In the genomic region with DNA sequence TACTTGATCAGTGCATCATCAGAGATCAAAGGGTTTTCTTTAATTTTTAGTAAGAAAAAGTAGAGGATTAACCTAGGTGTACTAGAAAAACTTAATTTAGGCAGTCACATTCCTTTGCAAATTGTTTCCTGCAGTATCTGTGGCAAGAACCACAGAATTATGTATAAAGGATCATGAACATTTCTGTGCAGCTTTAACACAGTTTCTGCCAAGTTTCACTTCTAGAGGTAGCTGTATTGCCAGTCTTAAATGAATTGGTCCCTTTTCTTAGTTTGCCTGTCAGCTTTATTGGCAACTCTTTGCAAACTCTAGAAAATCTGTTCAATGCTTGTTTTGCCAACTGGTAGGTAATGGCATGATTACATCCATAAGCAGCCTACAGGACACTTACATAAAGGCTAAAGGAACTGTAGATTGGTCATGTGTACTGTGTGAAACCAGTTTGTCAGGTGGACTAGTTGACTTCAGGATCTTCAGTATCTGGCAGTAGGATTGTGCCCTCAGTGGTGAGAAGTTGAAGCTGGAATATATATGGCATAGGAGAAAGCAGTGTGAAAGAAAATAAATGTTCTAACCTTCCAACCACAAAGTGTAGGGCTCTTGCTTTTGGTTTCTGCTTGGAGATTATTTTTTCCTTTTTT, we compare ENCODE assay signal across 22 cellular contexts.
"Had no signal": no experiment of that assay in that cellular context is flagged by ENCODE, and none has a peak within 500 bp of the region (broad histone marks: within the 10 kb centered on the region; RNA-seq: fewer than 3 reads in every experiment).

No MANE protein-coding gene starts in this region.

- H2AFZ ChIP-seq: hepatocyte had no signal

- H3K79me2 ChIP-seq: hepatocyte had no signal

- DNase-seq: activated T-cell treated with anti-CD3 and anti-CD28 coated beads, Interleukin-2, amount 50 U/mL, for 24 hours; aorta; cortex of kidney; erythroblast; foreskin melanocyte; immature natural killer cell; kidney glomerular epithelial cell; ovary; right cardiac atrium; stimulated activated CD4-positive, alpha-beta T cell treated with anti-CD3 and anti-CD28 coated beads, Interleukin-4, amount 100 ng/mL, for 24 hours; stimulated activated naive CD4-positive, alpha-beta T cell treated with Interleukin-2 at 50 U/mL for 16 hours had no signal

- H3K27ac Mint-ChIP-seq: activated naive CD4-positive, alpha-beta T cell treated with anti-CD3 and anti-CD28 coated beads, Interleukin-2, amount 50 U/mL, for 72 hours; activated T-cell treated with anti-CD3 and anti-CD28 coated beads, Interleukin-2, amount 50 U/mL, for 24 hours; activated T-helper 17 cell treated with anti-CD3 and anti-CD28 coated beads, Interleukin-2, amount 50 U/mL, for 72 hours; immature natural killer cell; natural killer cell treated with Interleukin-12 subunit alpha and Interleukin-12 subunit beta and Interleukin-15 and Interleukin-18, amount 100 ng/mL, for 72 hours; T-helper 2 cell treated with Interferon-gamma antibody and Interleukin-4, amounts not matched to agents 5 μg/mL and 100 μg/mL, for 36 hours; type B pancreatic cell had no signal

- H3K27me3 Mint-ChIP-seq: activated T-cell treated with anti-CD3 and anti-CD28 coated beads, Interleukin-2, amount 50 U/mL, for 24 hours; activated T-helper 17 cell treated with anti-CD3 and anti-CD28 coated beads, Interleukin-2, amount 50 U/mL, for 72 hours; natural killer cell treated with Interleukin-12 subunit alpha and Interleukin-12 subunit beta and Interleukin-15 and Interleukin-18, amount 100 ng/mL, for 72 hours had no signal

- FAIRE-seq: TTC549 had no signal

- H3K4me3 ChIP-seq: breast epithelium, hepatocyte, ovary, thoracic aorta, vagina had no signal

- H3K4me1 ChIP-seq: vagina had no signal

- H3K27ac ChIP-seq: hepatocyte, neutrophil, ovary, thoracic aorta, vagina had no signal

- H3K4me2 ChIP-seq: hepatocyte had no signal

- H3K36me3 ChIP-seq: breast epithelium, ovary, thoracic aorta, vagina had no signal

- H3K9me3 Mint-ChIP-seq: activated naive CD4-positive, alpha-beta T cell treated with anti-CD3 and anti-CD28 coated beads, Interleukin-2, amount 50 U/mL, for 72 hours; activated T-cell treated with anti-CD3 and anti-CD28 coated beads, Interleukin-2, amount 50 U/mL, for 24 hours; activated T-helper 17 cell treated with anti-CD3 and anti-CD28 coated beads, Interleukin-2, amount 50 U/mL, for 72 hours; immature natural killer cell; natural killer cell treated with Interleukin-12 subunit alpha and Interleukin-12 subunit beta and Interleukin-15 and Interleukin-18, amount 100 ng/mL, for 72 hours; T-helper 2 cell treated with Interferon-gamma antibody and Interleukin-4, amounts not matched to agents 5 μg/mL and 100 μg/mL, for 36 hours; type B pancreatic cell had no signal

- H3K27me3 ChIP-seq: breast epithelium, hepatocyte, neutrophil, ovary, vagina had no signal

- H3K9me3 ChIP-seq: breast epithelium, neutrophil, ovary, thoracic aorta, vagina had no signal

- H3K4me3 Mint-ChIP-seq: activated T-cell treated with anti-CD3 and anti-CD28 coated beads, Interleukin-2, amount 50 U/mL, for 24 hours; activated T-helper 17 cell treated with anti-CD3 and anti-CD28 coated beads, Interleukin-2, amount 50 U/mL, for 72 hours; immature natural killer cell; natural killer cell treated with Interleukin-12 subunit alpha and Interleukin-12 subunit beta and Interleukin-15 and Interleukin-18, amount 100 ng/mL, for 72 hours; T-helper 2 cell treated with Interferon-gamma antibody and Interleukin-4, amounts not matched to agents 5 μg/mL and 100 μg/mL, for 36 hours; type B pancreatic cell had no signal

- ATAC-seq: activated naive CD4-positive, alpha-beta T cell treated with anti-CD3 and anti-CD28 coated beads, Interleukin-2, amount 50 U/mL, for 72 hours; activated T-helper 17 cell treated with anti-CD3 and anti-CD28 coated beads, Interleukin-2, amount 50 U/mL, for 72 hours; natural killer cell treated with Interleukin-12 subunit alpha and Interleukin-12 subunit beta and Interleukin-15 and Interleukin-18, amount 100 ng/mL, for 72 hours; right cardiac atrium had no signal

- H3K4me1 Mint-ChIP-seq: activated T-helper 17 cell treated with anti-CD3 and anti-CD28 coated beads, Interleukin-2, amount 50 U/mL, for 72 hours; immature natural killer cell had no signal
